ENCODE assay signal across 13 cellular contexts in genomic region chr16:71357681-71358080, GRCh38. TPM values are rescaled to one million over a fixed set of nuclear protein-coding genes. Genes with fewer than 3 reads are reported as not detected.
DNase-seq lines count a peak whose midpoint lies in the region; TF ChIP-seq lines count a peak whose summit lies in the region.
"Had no signal": no experiment of that assay in that cellular context is flagged by ENCODE, and none has a peak within 500 bp of the region (broad histone marks: within the 10 kb centered on the region; RNA-seq: fewer than 3 reads in every experiment).

No MANE protein-coding gene starts in this region.

- H3K27ac ChIP-seq in PC-9: peak overlapping the region; percentile 85
- H3K27ac ChIP-seq in effector memory CD4-positive, alpha-beta T cell (ENCODE audit: insufficient read depth, low read length, poor library complexity, severe bottlenecking): no peak overlapping the region
- H3K27ac ChIP-seq: cardiac muscle cell, Peyer's patch had no signal

- H3K27me3 ChIP-seq in PC-9 (ENCODE audit: insufficient read depth, low read depth): no peaks in the 10 kb centered on the region
- peaks cover 5% of the 10 kb centered on the region for H3K27me3 ChIP-seq in effector memory CD4-positive, alpha-beta T cell (replicated peaks; ENCODE audit: control insufficient read depth, insufficient read depth, low read length, poor library complexity, severe bottlenecking)
- H3K27me3 ChIP-seq: MG63, Peyer's patch had no signal

- no peaks in the 10 kb centered on the region for H3K9me3 Mint-ChIP-seq in nephron progenitor cell
- H3K9me3 Mint-ChIP-seq: HFFc6 had no signal

- H3K4me3 Mint-ChIP-seq in nephron progenitor cell: peak overlapping the region; percentile 70

- TF ChIP-seq CTCF in PC-9 (conservative IDR thresholded peaks at IDR 0.05) (no peak), nephron progenitor cell (IDR thresholded peaks at IDR 0.05) (no peak)

- H4K20me1 ChIP-seq in PC-9 (ENCODE audit: insufficient read depth): peaks cover 24% of the 10 kb centered on the region

- peaks cover 37% of the 10 kb centered on the region for H3K4me1 ChIP-seq in PC-9 (replicated peaks; ENCODE audit: insufficient read depth)
- H3K4me1 ChIP-seq in effector memory CD4-positive, alpha-beta T cell (ENCODE audit: control insufficient read depth, insufficient read depth, low read length, poor library complexity, severe bottlenecking): peaks cover 8% of the 10 kb centered on the region

- H3K4me3 ChIP-seq in PC-9: peak overlapping the region; percentile 99; the same call in 1 of the 2 replicates
- no peak overlapping the region for H3K4me3 ChIP-seq in effector memory CD4-positive, alpha-beta T cell (ENCODE audit: insufficient read depth, low read depth, low read length, poor library complexity, severe bottlenecking)
- H3K4me3 ChIP-seq: MG63 had no signal

- peaks cover 42% of the 10 kb centered on the region for H3K79me2 ChIP-seq in PC-9 (ENCODE audit: low read depth)

- H3K36me3 ChIP-seq in PC-9 (ENCODE audit: low read depth): peaks cover 21% of the 10 kb centered on the region
- no peaks in the 10 kb centered on the region for H3K36me3 ChIP-seq in effector memory CD4-positive, alpha-beta T cell (ENCODE audit: control insufficient read depth, insufficient read depth, low read length)
- H3K36me3 ChIP-seq: cardiac muscle cell, MG63, Peyer's patch had no signal

- no peaks in the 10 kb centered on the region for H3K9me2 ChIP-seq in PC-9 (ENCODE audit: insufficient read depth)

- intact Hi-C loops in PC-9 (cut with micrococcal nuclease; ENCODE audit: unreplicated experiment): loop anchor here (1.0 to 5.0 kb wide), 4 partner anchors 69 to 660 kb away; partner anchors contain the start of genes CMTR2 and HYDIN

- H3F3A ChIP-seq in PC-9 (ENCODE audit: insufficient read depth, low read depth): peaks cover 24% of the 10 kb centered on the region; the same call in 1 of the 2 replicates

- no peaks in the 10 kb centered on the region for H3K36me3 Mint-ChIP-seq in nephron progenitor cell (ENCODE audit: low read depth)

- H3K27ac Mint-ChIP-seq in nephron progenitor cell: no peak overlapping the region
- H3K27ac Mint-ChIP-seq: HFFc6 had no signal

- peaks cover 66% of the 10 kb centered on the region for H3K27me3 Mint-ChIP-seq in nephron progenitor cell (ENCODE audit: low read depth, poor library complexity)

- CTCF ChIA-PET in PC-9 (lab: Charles Lee): interaction anchor here (0.6 to 1.5 kb wide), 3 partner anchors 18 to 107 kb away, joined by 3 to 6 read pairs (median 4); no protein-coding TSS in a partner anchor

- H3K9me3 ChIP-seq in PC-9 (ENCODE audit: insufficient read depth, low read depth): no peaks in the 10 kb centered on the region
- H3K9me3 ChIP-seq in effector memory CD4-positive, alpha-beta T cell (ENCODE audit: control insufficient read depth, low read length): no peaks in the 10 kb centered on the region
- H3K9me3 ChIP-seq: MG63, Peyer's patch had no signal

- H3K4me1 Mint-ChIP-seq in nephron progenitor cell: peaks cover 5% of the 10 kb centered on the region

- BruUV-seq in PC-9 (replicated peaks; lab: Mats Ljungman, UMichigan): no TSS peak

- DNase-seq in NCI-H2196 (lab: John Stamatoyannopoulos, UW; ENCODE audit: unreplicated experiment) (peak; percentile 12), NCI-H2196 treated with DMSO at 0.1 percent for 48 hours (lab: John Stamatoyannopoulos, UW; ENCODE audit: unreplicated experiment) (no peak), ELR (ENCODE audit: low read depth) (peak; percentile 8), PC-9 (peak; percentile 40 to 54), nephron progenitor cell (peak; percentile 22), iPS-NIHi7 (ENCODE audit: extremely low spot score) (no peak)
- DNase-seq in central memory CD4-positive, alpha-beta T cell: no peak
- no peak for DNase-seq in effector memory CD4-positive, alpha-beta T cell
- DNase-seq: HFFc6, MG63 had no signal

- peak overlapping the region; percentile 93 for H3K4me2 ChIP-seq in PC-9

- H2AFZ ChIP-seq in PC-9: peak overlapping the region; percentile 45; the same call in 1 of the 2 replicates

- POLR2A ChIA-PET in PC-9 (lab: Charles Lee; ENCODE audit: unreplicated experiment): interaction anchor here (0.5 to 0.6 kb wide), 2 partner anchors 13 to 242 kb away, joined by 3 to 15 read pairs; no protein-coding TSS in a partner anchor

RNA-seq across cellular contexts. Expression of gene CALB2, which starts 0.8 kb away (rescaled TPM):
- 107 and 135 TPM in 2 replicates for total RNA-seq in PC-9 (2021)
- total RNA-seq: T-helper 1 cell treated with Interleukin-12 subunit alpha and Interleukin-12 subunit beta and Interleukin-4 antibody, amounts not matched to agents 30 ng/mL and 1 ng/mL, for 36 hours had no signal

Comparison
In these comparisons a context has a peak if more than half of its experiments do, and no peak if none do; other contexts are left out.
1. DNase-seq: peak in NCI-H2196 (single experiment), ELR (single experiment), PC-9 (2 of 2) and nephron progenitor cell (single experiment); none in NCI-H2196 treated with DMSO at 0.1 percent for 48 hours (single experiment), central memory CD4-positive, alpha-beta T cell (single experiment), effector memory CD4-positive, alpha-beta T cell (0 of 3) and iPS-NIHi7 (single experiment).